Comparison of ENCODE assay signal across 22 cellular contexts in genomic region chr4:1331591-1332353, GRCh38. TPM values are rescaled to one million over a fixed set of nuclear protein-coding genes. Genes with fewer than 3 reads are reported as not detected.
DNase-seq lines count a peak whose midpoint lies in the region; ATAC-seq, FAIRE-seq and TF ChIP-seq lines count a peak whose summit lies in the region.
"Had no signal": no experiment of that assay in that cellular context is flagged by ENCODE, and none has a peak within 500 bp of the region (broad histone marks: within the 10 kb centered on the region; RNA-seq: fewer than 3 reads in every experiment).

No MANE protein-coding gene starts in this region.

- H3K4me1 ChIP-seq in foreskin keratinocyte, result peaks cover 11% of the 10 kb centered on the region
- H3K4me1 ChIP-seq: BE2C had no signal

- ATAC-seq in GM19395 (IDR thresholded peaks at IDR 0.05; ENCODE audit: unreplicated experiment) (no peak), foreskin keratinocyte (no peak)
- ATAC-seq: SK-N-SH treated with all-trans-retinoic acid at 6 μM for 48 hours had no signal

- H3K4me3 ChIP-seq in MG63, result no peak overlapping the region
- H3K4me3 ChIP-seq: lung, PC-9, upper lobe of left lung had no signal

- peak overlapping the region; percentile 47 for H3K27ac Mint-ChIP-seq in T-helper 2 cell treated with Interferon-gamma antibody and Interleukin-4, amounts not matched to agents 5 μg/mL and 100 μg/mL, for 36 hours
- H3K27ac Mint-ChIP-seq in nephron progenitor cell, result peak overlapping the region; percentile 90

- no peak for DNase-seq in T-helper 2 cell treated with Interferon-gamma antibody and Interleukin-4, amounts not matched to agents 5 μg/mL and 100 μg/mL, for 36 hours (ENCODE audit: low spot score)
- DNase-seq in T-helper 2 cell, result no peak
- DNase-seq in MG63, result peak; percentile 21
- DNase-seq in cerebellum (ENCODE audit: low spot score), result peak; percentile 63
- DNase-seq in nephron progenitor cell, result no peak
- no peak for DNase-seq in RCC 7860 (ENCODE audit: low spot score)
- no peak for DNase-seq in foreskin keratinocyte
- DNase-seq: 8988T; activated effector memory CD4-positive, alpha-beta T cell treated with Interleukin-2 at 50 U/mL for 16 hours; aorta; BE2C; dermis blood vessel endothelial cell; erythroblast; GOT3; NCI-H1048; NCI-H2081; NCI-H748 treated with DMSO at 0.1 percent for 48 hours had no signal

- H3K4me3 Mint-ChIP-seq in T-helper 2 cell treated with Interferon-gamma antibody and Interleukin-4, amounts not matched to agents 5 μg/mL and 100 μg/mL, for 36 hours, result peak overlapping the region; percentile 32
- H3K4me3 Mint-ChIP-seq in nephron progenitor cell, result no peak overlapping the region

- no peak for FAIRE-seq in RCC 7860 (lab: Jason Lieb, UNC)

- peaks cover 7% of the 10 kb centered on the region; the same call in 1 of the 2 replicates for H3K36me3 ChIP-seq in MG63

- peaks cover 43% of the 10 kb centered on the region for H3K36me3 Mint-ChIP-seq in T-helper 2 cell treated with Interferon-gamma antibody and Interleukin-4, amounts not matched to agents 5 μg/mL and 100 μg/mL, for 36 hours (ENCODE audit: low read depth)
- H3K36me3 Mint-ChIP-seq in nephron progenitor cell (ENCODE audit: low read depth), result peaks cover 29% of the 10 kb centered on the region

- no peaks in the 10 kb centered on the region for H3K27me3 Mint-ChIP-seq in T-helper 2 cell treated with Interferon-gamma antibody and Interleukin-4, amounts not matched to agents 5 μg/mL and 100 μg/mL, for 36 hours (ENCODE audit: low read depth)
- H3K27me3 Mint-ChIP-seq in nephron progenitor cell (ENCODE audit: low read depth, poor library complexity), result no peaks in the 10 kb centered on the region

- no peaks in the 10 kb centered on the region for H3K9me3 ChIP-seq in MG63
- H3K9me3 ChIP-seq: BE2C, upper lobe of left lung had no signal

- no peaks in the 10 kb centered on the region for H3K9me3 Mint-ChIP-seq in T-helper 2 cell treated with Interferon-gamma antibody and Interleukin-4, amounts not matched to agents 5 μg/mL and 100 μg/mL, for 36 hours
- H3K9me3 Mint-ChIP-seq in nephron progenitor cell, result peaks cover 3% of the 10 kb centered on the region

- TF ChIP-seq CTCF in nephron progenitor cell (IDR thresholded peaks at IDR 0.05) (no peak), foreskin keratinocyte (conservative IDR thresholded peaks at IDR 0.05) (no peak)

- H3K27me3 ChIP-seq in MG63 (no peaks in the 10 kb centered on the region), foreskin keratinocyte (no peaks in the 10 kb centered on the region)
- H3K27me3 ChIP-seq: BE2C, upper lobe of left lung had no signal

- peaks cover 29% of the 10 kb centered on the region for H3K4me1 Mint-ChIP-seq in T-helper 2 cell treated with Interferon-gamma antibody and Interleukin-4, amounts not matched to agents 5 μg/mL and 100 μg/mL, for 36 hours (ENCODE audit: low read depth)
- peaks cover 8% of the 10 kb centered on the region for H3K4me1 Mint-ChIP-seq in nephron progenitor cell

- no peak overlapping the region for H3K27ac ChIP-seq in foreskin keratinocyte
- H3K27ac ChIP-seq: PC-9 had no signal

RNA-seq across cellular contexts. Expression of gene UVSSA, which starts 15.2 kb away (rescaled TPM):
- total RNA-seq in MG63 (2014; rRNA removed; shearing (Covaris generic); ENCODE audit: low replicate concordance), result 1.2 and 5.3 TPM in 2 replicates
- 14.8 TPM for total RNA-seq in cerebellum
- 6.5 and 7.4 TPM in 2 replicates for total RNA-seq in foreskin keratinocyte
- 2.6 and 3.3 TPM in 2 replicates for polyA plus RNA-seq in foreskin keratinocyte

RNA-seq across cellular contexts. Expression of gene MAEA, which starts 42.1 kb away (rescaled TPM):
- total RNA-seq in MG63 (2014; rRNA removed; shearing (Covaris generic); ENCODE audit: low replicate concordance), result 29.3 and 30.2 TPM in 2 replicates
- total RNA-seq in cerebellum (29.5 TPM), foreskin keratinocyte (80.6 and 86.1 TPM in 2 replicates)
- polyA plus RNA-seq in foreskin keratinocyte, result 61.4 and 70.2 TPM in 2 replicates

Comparison
In these comparisons a context has a peak if more than half of its experiments do, and no peak if none do; other contexts are left out.
1. DNase-seq: peak in MG63 (single experiment) and cerebellum (single experiment); none in T-helper 2 cell treated with Interferon-gamma antibody and Interleukin-4, amounts not matched to agents 5 μg/mL and 100 μg/mL, for 36 hours (single experiment), T-helper 2 cell (0 of 5), nephron progenitor cell (single experiment), RCC 7860 (single experiment) and foreskin keratinocyte (0 of 2).